In the genomic region with DNA sequence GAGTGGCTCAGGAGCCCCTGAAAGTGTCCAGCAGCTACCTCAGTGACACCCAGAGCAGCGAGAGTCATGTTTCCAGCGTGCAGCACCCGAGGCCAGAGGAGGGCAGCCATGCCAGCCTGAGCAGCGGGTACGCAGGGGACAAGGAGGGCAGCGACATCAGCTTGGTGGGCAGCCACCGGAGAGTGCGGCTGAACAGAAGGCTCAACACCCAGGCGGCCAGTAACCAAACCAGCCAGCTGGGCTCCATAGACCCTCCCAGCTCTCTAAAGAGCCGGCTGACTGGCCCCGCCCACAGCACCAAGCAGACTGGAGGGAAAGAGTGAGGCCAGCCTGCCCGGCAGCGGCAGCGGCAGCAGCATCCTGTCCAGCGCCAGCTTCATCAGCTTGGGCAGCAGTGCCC, we compare ENCODE assay signal across 20 cellular contexts. TPM values are rescaled to one million over a fixed set of nuclear protein-coding genes. Genes with fewer than 3 reads are reported as not detected.
DNase-seq lines count a peak whose midpoint lies in the region; ATAC-seq and TF ChIP-seq lines count a peak whose summit lies in the region.
"Had no signal": no experiment of that assay in that cellular context is flagged by ENCODE, and none has a peak within 500 bp of the region (broad histone marks: within the 10 kb centered on the region; RNA-seq: fewer than 3 reads in every experiment).

No MANE protein-coding gene starts in this region.

- H3K9me3 ChIP-seq in left ventricle myocardium inferior (replicated peaks) (peaks cover 7% of the 10 kb centered on the region), RWPE2 (ENCODE audit: severe bottlenecking) (no peaks in the 10 kb centered on the region), ascending aorta (no peaks in the 10 kb centered on the region)

- ATAC-seq in Right ventricle myocardium superior (ENCODE audit: poor library complexity): no peak
- peak; percentile 38; the same call in 1 of the 3 replicates for ATAC-seq in RWPE2 (ENCODE audit: low read depth)
- ATAC-seq in stimulated activated effector memory CD8-positive, alpha-beta T cell treated with anti-CD3 and anti-CD28 coated beads, Interleukin-12 subunit alpha, Interleukin-12 subunit beta, amount 100 ng/mL, for 72 hours: peak; percentile 31
- no peak for ATAC-seq in HG03175 (IDR thresholded peaks at IDR 0.05; ENCODE audit: unreplicated experiment)
- ATAC-seq: GM12878 had no signal

- H3K36me3 Mint-ChIP-seq in stimulated activated effector memory CD8-positive, alpha-beta T cell treated with anti-CD3 and anti-CD28 coated beads, Interleukin-12 subunit alpha, Interleukin-12 subunit beta, amount 100 ng/mL, for 72 hours: no peaks in the 10 kb centered on the region
- H3K36me3 Mint-ChIP-seq: activated naive CD4-positive, alpha-beta T cell treated with anti-CD3 and anti-CD28 coated beads, Interleukin-2, amount 50 U/mL, for 24 hours; brain had no signal

- H3K4me3 ChIP-seq in left ventricle myocardium inferior (no peak overlapping the region), RWPE2 (ENCODE audit: severe bottlenecking) (no peak overlapping the region), ascending aorta (no peak overlapping the region)
- H3K4me3 ChIP-seq: GM12878, Peyer's patch, stomach had no signal

- H3K36me3 ChIP-seq in left ventricle myocardium inferior (no peaks in the 10 kb centered on the region), RWPE2 (ENCODE audit: low read depth) (no peaks in the 10 kb centered on the region), ascending aorta (no peaks in the 10 kb centered on the region)
- H3K36me3 ChIP-seq: Peyer's patch, stomach had no signal

- no peaks in the 10 kb centered on the region for H3K9me3 Mint-ChIP-seq in stimulated activated effector memory CD8-positive, alpha-beta T cell treated with anti-CD3 and anti-CD28 coated beads, Interleukin-12 subunit alpha, Interleukin-12 subunit beta, amount 100 ng/mL, for 72 hours
- H3K9me3 Mint-ChIP-seq: activated naive CD4-positive, alpha-beta T cell treated with anti-CD3 and anti-CD28 coated beads, Interleukin-2, amount 50 U/mL, for 24 hours; dendritic cell treated with granulocyte-macrophage colony-stimulating factor and Interleukin-4, amounts not matched to agents 40 ng/mL and 50 ng/mL, for 4 days; nephron had no signal

- H3K4me1 Mint-ChIP-seq in stimulated activated effector memory CD8-positive, alpha-beta T cell treated with anti-CD3 and anti-CD28 coated beads, Interleukin-12 subunit alpha, Interleukin-12 subunit beta, amount 100 ng/mL, for 72 hours: no peaks in the 10 kb centered on the region
- H3K4me1 Mint-ChIP-seq: activated naive CD4-positive, alpha-beta T cell treated with anti-CD3 and anti-CD28 coated beads, Interleukin-2, amount 50 U/mL, for 24 hours; nephron had no signal

- peaks cover 68% of the 10 kb centered on the region for H3K27me3 ChIP-seq in left ventricle myocardium inferior (ENCODE audit: low read depth)
- H3K27me3 ChIP-seq in RWPE2 (ENCODE audit: insufficient read depth, poor library complexity, severe bottlenecking): no peaks in the 10 kb centered on the region
- no peaks in the 10 kb centered on the region for H3K27me3 ChIP-seq in ascending aorta
- H3K27me3 ChIP-seq: Peyer's patch had no signal

- intact Hi-C loops in Right ventricle myocardium superior (cut with DNase I): no loop called here
- intact Hi-C loops in left ventricle myocardium inferior (cut with micrococcal nuclease): no loop called here
- intact Hi-C loops in ascending aorta (cut with DNase I): no loop called here

- TF ChIP-seq CTCF in left ventricle myocardium inferior (IDR thresholded peaks at IDR 0.05; ENCODE audit: borderline replicate concordance): no peak
- TF ChIP-seq CTCF in RWPE2 (IDR thresholded peaks at IDR 0.05; ENCODE audit: poor library complexity, severe bottlenecking): no peak
- no peak for TF ChIP-seq CTCF in ascending aorta (IDR thresholded peaks at IDR 0.05)

- no peaks in the 10 kb centered on the region for H3K4me1 ChIP-seq in left ventricle myocardium inferior
- H3K4me1 ChIP-seq in RWPE2 (ENCODE audit: insufficient read depth, poor library complexity, severe bottlenecking): no peaks in the 10 kb centered on the region
- H3K4me1 ChIP-seq in ascending aorta: no peaks in the 10 kb centered on the region
- H3K4me1 ChIP-seq: Peyer's patch had no signal

- no peak overlapping the region for H3K4me3 Mint-ChIP-seq in stimulated activated effector memory CD8-positive, alpha-beta T cell treated with anti-CD3 and anti-CD28 coated beads, Interleukin-12 subunit alpha, Interleukin-12 subunit beta, amount 100 ng/mL, for 72 hours
- H3K4me3 Mint-ChIP-seq: activated naive CD4-positive, alpha-beta T cell treated with anti-CD3 and anti-CD28 coated beads, Interleukin-2, amount 50 U/mL, for 24 hours; dendritic cell treated with granulocyte-macrophage colony-stimulating factor and Interleukin-4, amounts not matched to agents 40 ng/mL and 50 ng/mL, for 4 days; nephron had no signal

- no peak overlapping the region for H3K27ac Mint-ChIP-seq in stimulated activated effector memory CD8-positive, alpha-beta T cell treated with anti-CD3 and anti-CD28 coated beads, Interleukin-12 subunit alpha, Interleukin-12 subunit beta, amount 100 ng/mL, for 72 hours
- H3K27ac Mint-ChIP-seq: activated naive CD4-positive, alpha-beta T cell treated with anti-CD3 and anti-CD28 coated beads, Interleukin-2, amount 50 U/mL, for 24 hours; dendritic cell treated with granulocyte-macrophage colony-stimulating factor and Interleukin-4, amounts not matched to agents 40 ng/mL and 50 ng/mL, for 4 days; nephron had no signal

- DNase-seq in Right ventricle myocardium superior (peak; percentile 47), left ventricle myocardium inferior (no peak), RWPE2 (ENCODE audit: low spot score) (no peak), islet precursor cell (peak; percentile 71), ascending aorta (ENCODE audit: low spot score in 2 of 2) (no peak), GDM1 (lab: John Stamatoyannopoulos, UW) (no peak)
- DNase-seq in stimulated activated effector memory CD8-positive, alpha-beta T cell treated with anti-CD3 and anti-CD28 coated beads, Interleukin-12 subunit alpha, Interleukin-12 subunit beta, amount 100 ng/mL, for 72 hours (ENCODE audit: low spot score in 2 of 2): no peak
- DNase-seq: activated CD4-positive, alpha-beta T cell treated with anti-CD3 and anti-CD28 coated beads, Interleukin-2, amount 50 U/mL, for 48 hours; MM.1S; NCI-H187; Peyer's patch; stomach had no signal

- no peak overlapping the region for H3K27ac ChIP-seq in left ventricle myocardium inferior (replicated peaks)
- H3K27ac ChIP-seq in RWPE2 (ENCODE audit: poor library complexity, severe bottlenecking): no peak overlapping the region
- H3K27ac ChIP-seq in ascending aorta: no peak overlapping the region
- H3K27ac ChIP-seq: Peyer's patch, stomach had no signal

RNA-seq across cellular contexts. Expression of gene C16orf82, which starts 0.4 kb away (rescaled TPM):
- not detected for total RNA-seq in Right ventricle myocardium superior
- not detected for total RNA-seq in left ventricle myocardium inferior
- total RNA-seq in ascending aorta: not detected
- total RNA-seq: epithelial cell of proximal tubule, G401, GM12878, Peyer's patch, stomach had no signal

Comparison
In these comparisons a context has a peak if more than half of its experiments do, and no peak if none do; other contexts are left out.
1. DNase-seq: peak in Right ventricle myocardium superior (single experiment) and islet precursor cell (single experiment); none in left ventricle myocardium inferior (single experiment), RWPE2 (single experiment), stimulated activated effector memory CD8-positive, alpha-beta T cell treated with anti-CD3 and anti-CD28 coated beads, Interleukin-12 subunit alpha, Interleukin-12 subunit beta, amount 100 ng/mL, for 72 hours (0 of 2), ascending aorta (0 of 2) and GDM1 (single experiment).
2. ATAC-seq: peak in RWPE2 (single experiment) and stimulated activated effector memory CD8-positive, alpha-beta T cell treated with anti-CD3 and anti-CD28 coated beads, Interleukin-12 subunit alpha, Interleukin-12 subunit beta, amount 100 ng/mL, for 72 hours (single experiment); none in Right ventricle myocardium superior (single experiment) and HG03175 (single experiment).